ENCODE assay signal across 1 cellular context in genomic region chr3:57069471-57070010, GRCh38.
TF ChIP-seq lines count a peak whose summit lies in the region.

No MANE protein-coding gene starts in this region.

TF ChIP-seq in A549, 52 proteins besides CTCF, POLR2A, EP300 and RAD21 (continued from another document):
- TF ChIP-seq BCL3 (IDR thresholded peaks at IDR 0.05) (no peak), ZFP36 (IDR thresholded peaks at IDR 0.05; ENCODE audit: borderline replicate concordance, partially characterized antibody) (no peak), FOSL2 (IDR thresholded peaks at IDR 0.05) (no peak), FOSL2 (CRISPR knock-in tag; IDR thresholded peaks at IDR 0.05) (no peak), NR3C1 (IDR thresholded peaks at IDR 0.05) (no peak)
